18 cellular contexts compared by ENCODE assay signal in genomic region chr13:47039106-47039505, GRCh38.
DNase-seq lines count a peak whose midpoint lies in the region; ATAC-seq and TF ChIP-seq lines count a peak whose summit lies in the region.
"Had no signal": no experiment of that assay in that cellular context is flagged by ENCODE, and none has a peak within 500 bp of the region (broad histone marks: within the 10 kb centered on the region; RNA-seq: fewer than 3 reads in every experiment).

No MANE protein-coding gene starts in this region.

- H3K27me3 ChIP-seq in fibroblast of lung (ENCODE audit: control insufficient read depth, insufficient read depth, low read length): no peaks in the 10 kb centered on the region
- H3K27me3 ChIP-seq in osteoblast (ENCODE audit: insufficient read depth, low read length): no peaks in the 10 kb centered on the region
- H3K27me3 ChIP-seq: pancreas, stomach had no signal

- TF ChIP-seq CTCF in RWPE1 (conservative IDR thresholded peaks at IDR 0.05; ENCODE audit: low read depth) (no peak), fibroblast of lung (conservative IDR thresholded peaks at IDR 0.05 in 1 of 2, IDR thresholded peaks at IDR 0.05 in 1 of 2; ENCODE audit: low read depth in 1 of 2, low read length in 2 of 2) (no peak), osteoblast (IDR thresholded peaks at IDR 0.05; ENCODE audit: extremely low read depth, low read depth, low read length) (no peak)

- no peak overlapping the region for H3K27ac Mint-ChIP-seq in activated CD4-positive, alpha-beta T cell treated with anti-CD3 and anti-CD28 coated beads for 36 hours
- H3K27ac Mint-ChIP-seq: activated CD4-positive, alpha-beta T cell treated with anti-CD3 and anti-CD28 coated beads, Interleukin-2, amount 10 ng/mL, durations not matched to agents 7 days and 5 days; CD14-positive monocyte; immature natural killer cell; mesothelial cell of epicardium had no signal

- POLR2A ChIA-PET in RWPE1 (lab: Yijun Ruan, JAX; ENCODE audit: low non-redundant PET): no interaction called here
- POLR2A ChIA-PET in activated CD4-positive, alpha-beta T cell treated with anti-CD3 and anti-CD28 coated beads for 36 hours (lab: Charles Lee): no interaction called here

- H3K36me3 ChIP-seq in fibroblast of lung (ENCODE audit: control insufficient read depth, insufficient read depth, low read length) (no peaks in the 10 kb centered on the region), osteoblast (ENCODE audit: insufficient read depth, low read length) (no peaks in the 10 kb centered on the region)
- H3K36me3 ChIP-seq: pancreas, stomach had no signal

- H3K4me1 Mint-ChIP-seq in activated CD4-positive, alpha-beta T cell treated with anti-CD3 and anti-CD28 coated beads for 36 hours: no peaks in the 10 kb centered on the region
- H3K4me1 Mint-ChIP-seq: activated CD4-positive, alpha-beta T cell treated with anti-CD3 and anti-CD28 coated beads, Interleukin-2, amount 10 ng/mL, durations not matched to agents 7 days and 5 days; immature natural killer cell had no signal

- H3K4me1 ChIP-seq in fibroblast of lung (ENCODE audit: control insufficient read depth, extremely low read depth, insufficient read depth, low read length): no peaks in the 10 kb centered on the region
- peaks cover 17% of the 10 kb centered on the region for H3K4me1 ChIP-seq in osteoblast (ENCODE audit: insufficient read depth, low read length)
- H3K4me1 ChIP-seq: pancreas, stomach had no signal

- peak; percentile 13 for DNase-seq in Daoy (ENCODE audit: low read depth)
- peak; percentile 37 for DNase-seq in RWPE1 (ENCODE audit: low spot score)
- DNase-seq in fibroblast of lung (ENCODE audit: low read depth in 2 of 2): peak; percentile 80 to 92
- no peak for DNase-seq in osteoblast (ENCODE audit: insufficient read length, low spot score, missing footprints)
- no peak for DNase-seq in activated naive CD4-positive, alpha-beta T cell (lab: John Stamatoyannopoulos, UW)
- no peak for DNase-seq in activated CD4-positive, alpha-beta T cell treated with anti-CD3 and anti-CD28 coated beads for 36 hours
- no peak for DNase-seq in mucosa of gallbladder (ENCODE audit: low spot score)
- DNase-seq in substantia nigra (lab: John Stamatoyannopoulos, UW): no peak
- DNase-seq: activated CD4-positive, alpha-beta T cell treated with anti-CD3 and anti-CD28 coated beads, Interleukin-2, amount 10 ng/mL, durations not matched to agents 7 days and 5 days; activated T-cell treated with anti-CD3 and anti-CD28 coated beads, Interleukin-2, amount 50 U/mL, for 48 hours; amygdala; dorsolateral prefrontal cortex; immature natural killer cell; NCI-H2081; pancreas; stomach had no signal

- no peak overlapping the region for H3K4me3 ChIP-seq in fibroblast of lung (replicated peaks in 1 of 4; ENCODE audit: control extremely low read depth in 1 of 4, insufficient read depth in 1 of 4, low read depth in 3 of 4, low read length in 4 of 4)
- no peak overlapping the region for H3K4me3 ChIP-seq in osteoblast (ENCODE audit: insufficient read depth, low read length)
- H3K4me3 ChIP-seq: dorsolateral prefrontal cortex, pancreas, stomach had no signal

- H3K9me3 ChIP-seq in fibroblast of lung (ENCODE audit: control insufficient read depth, insufficient read depth, low read depth, low read length): no peaks in the 10 kb centered on the region
- H3K9me3 ChIP-seq in osteoblast (ENCODE audit: low read depth, low read length): no peaks in the 10 kb centered on the region
- H3K9me3 ChIP-seq: pancreas, stomach had no signal

- H3K4me2 ChIP-seq in fibroblast of lung (ENCODE audit: extremely low read depth, insufficient read depth, low read length) (peak overlapping the region; percentile 56), osteoblast (ENCODE audit: insufficient read depth, low read length) (peak overlapping the region; percentile 46)

- intact Hi-C loops in activated CD4-positive, alpha-beta T cell treated with anti-CD3 and anti-CD28 coated beads for 36 hours (cut with DNase I, micrococcal nuclease): no loop called here

- H4K20me1 ChIP-seq in fibroblast of lung (ENCODE audit: control insufficient read depth, extremely low read depth, insufficient read depth, low read length) (no peaks in the 10 kb centered on the region), osteoblast (ENCODE audit: insufficient read depth, low read length) (no peaks in the 10 kb centered on the region)

- no peaks in the 10 kb centered on the region for H3K9me3 Mint-ChIP-seq in activated CD4-positive, alpha-beta T cell treated with anti-CD3 and anti-CD28 coated beads for 36 hours (ENCODE audit: low read depth)
- H3K9me3 Mint-ChIP-seq: activated CD4-positive, alpha-beta T cell treated with anti-CD3 and anti-CD28 coated beads, Interleukin-2, amount 10 ng/mL, durations not matched to agents 7 days and 5 days; CD14-positive monocyte; mesothelial cell of epicardium had no signal

- no peak overlapping the region for H3K9ac ChIP-seq in fibroblast of lung (ENCODE audit: insufficient read depth, low read length)

- no peak for ATAC-seq in activated CD4-positive, alpha-beta T cell treated with anti-CD3 and anti-CD28 coated beads for 36 hours
- ATAC-seq: pancreas had no signal

- no peak overlapping the region for H3K4me3 Mint-ChIP-seq in activated CD4-positive, alpha-beta T cell treated with anti-CD3 and anti-CD28 coated beads for 36 hours
- H3K4me3 Mint-ChIP-seq: activated CD4-positive, alpha-beta T cell treated with anti-CD3 and anti-CD28 coated beads, Interleukin-2, amount 10 ng/mL, durations not matched to agents 7 days and 5 days; CD14-positive monocyte; immature natural killer cell; mesothelial cell of epicardium had no signal

- CTCF ChIA-PET in RWPE1 (lab: Yijun Ruan, JAX): no interaction called here
- CTCF ChIA-PET in activated CD4-positive, alpha-beta T cell treated with anti-CD3 and anti-CD28 coated beads for 36 hours (lab: Charles Lee): no interaction called here

- no peak overlapping the region for H3K27ac ChIP-seq in RWPE1
- H3K27ac ChIP-seq in fibroblast of lung (ENCODE audit: insufficient read depth, low read length): no peak overlapping the region
- H3K27ac ChIP-seq in osteoblast (ENCODE audit: low read depth, low read length): no peak overlapping the region
- H3K27ac ChIP-seq in substantia nigra (ENCODE audit: low read depth, low read length, poor library complexity, severe bottlenecking): no peak overlapping the region
- H3K27ac ChIP-seq: dorsolateral prefrontal cortex, pancreas, stomach had no signal

- peaks cover 24% of the 10 kb centered on the region for H3K27me3 Mint-ChIP-seq in activated CD4-positive, alpha-beta T cell treated with anti-CD3 and anti-CD28 coated beads for 36 hours

- H3K79me2 ChIP-seq in fibroblast of lung (ENCODE audit: control insufficient read depth, insufficient read depth, low read length) (no peaks in the 10 kb centered on the region), osteoblast (ENCODE audit: insufficient read depth, low read length) (no peaks in the 10 kb centered on the region)

- H2AFZ ChIP-seq in fibroblast of lung (ENCODE audit: low read length): no peak overlapping the region
- H2AFZ ChIP-seq in osteoblast (ENCODE audit: low read length): no peak overlapping the region

- no peaks in the 10 kb centered on the region for H3K36me3 Mint-ChIP-seq in activated CD4-positive, alpha-beta T cell treated with anti-CD3 and anti-CD28 coated beads for 36 hours (ENCODE audit: low read depth)
- H3K36me3 Mint-ChIP-seq: CD14-positive monocyte, immature natural killer cell, mesothelial cell of epicardium had no signal

Comparison
In these comparisons a context has a peak if more than half of its experiments do, and no peak if none do; other contexts are left out.
1. DNase-seq: peak in Daoy (single experiment), RWPE1 (single experiment) and fibroblast of lung (2 of 2); none in osteoblast (single experiment), activated naive CD4-positive, alpha-beta T cell (0 of 4), activated CD4-positive, alpha-beta T cell treated with anti-CD3 and anti-CD28 coated beads for 36 hours (single experiment), mucosa of gallbladder (single experiment) and substantia nigra (0 of 49).